In genomic region chr9:4674783-4675182, GRCh38 we compare ENCODE assay signal across 17 cellular contexts. TPM values are rescaled to one million over a fixed set of nuclear protein-coding genes. Genes with fewer than 3 reads are reported as not detected.
DNase-seq lines count a peak whose midpoint lies in the region; ATAC-seq, FAIRE-seq and TF ChIP-seq lines count a peak whose summit lies in the region.
"Had no signal": no experiment of that assay in that cellular context is flagged by ENCODE, and none has a peak within 500 bp of the region (broad histone marks: within the 10 kb centered on the region; RNA-seq: fewer than 3 reads in every experiment).

No MANE protein-coding gene starts in this region.

- intact Hi-C loops in thyroid gland (cut with DNase I): no loop called here

- DNase-seq in AG09319 (ENCODE audit: extremely low read depth, low read depth) (peak; percentile 93), NCI-H226 (peak; percentile 70), bronchial epithelial cell (ENCODE audit: low read depth) (peak; percentile 74), NCI-H446 (lab: John Stamatoyannopoulos, UW) (no peak), RCC 7860 (ENCODE audit: low spot score) (no peak), thyroid gland (no peak)
- DNase-seq: activated CD4-positive, alpha-beta T cell treated with anti-CD3 and anti-CD28 coated beads, Interleukin-2, amount 50 U/mL, for 1 hour; activated effector memory CD4-positive, alpha-beta T cell treated with anti-CD3 and anti-CD28 coated beads, Interleukin-2, amount 50 U/mL, for 16 hours; kidney; NCI-H1105; NCI-H774; T-cell had no signal

- TF ChIP-seq CTCF in AG09319 (IDR thresholded peaks at IDR 0.05; ENCODE audit: low read depth, low read length): no peak
- TF ChIP-seq CTCF in bronchial epithelial cell (IDR thresholded peaks at IDR 0.05; ENCODE audit: insufficient read depth, low read length, severe bottlenecking): no peak
- no peak for TF ChIP-seq CTCF in liver (IDR thresholded peaks at IDR 0.05; ENCODE audit: low read depth, low read length, missing input control)
- no peak for TF ChIP-seq CTCF in thyroid gland (IDR thresholded peaks at IDR 0.05)

- TF ChIP-seq RAD21 in liver (IDR thresholded peaks at IDR 0.05): peak in 1 of 2 donors; percentile 31

- H3K36me3 ChIP-seq in bronchial epithelial cell (ENCODE audit: control insufficient read depth, insufficient read depth, low read length): no peaks in the 10 kb centered on the region
- H3K36me3 ChIP-seq in liver (ENCODE audit: control insufficient read depth in 4 of 4, insufficient read depth in 3 of 4, low read depth in 1 of 4, low read length in 3 of 4): no peaks in the 10 kb centered on the region
- H3K36me3 ChIP-seq in thyroid gland: no peaks in the 10 kb centered on the region
- H3K36me3 ChIP-seq: BLaER1, neural progenitor cell had no signal

- H3K27me3 ChIP-seq in bronchial epithelial cell (ENCODE audit: control insufficient read depth, insufficient read depth, low read length) (no peaks in the 10 kb centered on the region), liver (ENCODE audit: control insufficient read depth in 4 of 4, insufficient read depth in 4 of 4, low read length in 3 of 4) (no peaks in the 10 kb centered on the region), thyroid gland (no peaks in the 10 kb centered on the region)
- H3K27me3 ChIP-seq: BLaER1, foreskin keratinocyte, neural progenitor cell had no signal

- peak overlapping the region; percentile 66 to 68 for H3K27ac ChIP-seq in liver (ENCODE audit: low read depth in 1 of 2, low read length in 2 of 2)
- H3K27ac ChIP-seq in thyroid gland: no peak overlapping the region
- H3K27ac ChIP-seq: BLaER1, foreskin keratinocyte, neural progenitor cell had no signal

- no peak overlapping the region for H3K9ac ChIP-seq in liver (ENCODE audit: low read depth in 1 of 2, low read length in 2 of 2)
- H3K9ac ChIP-seq: BLaER1, neural progenitor cell had no signal

- H3K4me1 ChIP-seq in liver (ENCODE audit: control insufficient read depth in 4 of 4, insufficient read depth in 4 of 4, low read length in 3 of 4) (peaks cover 0 to 5% (median 4%) of the 10 kb centered on the region in 4 donors), thyroid gland (peaks cover 0 to 4% of the 10 kb centered on the region in 2 donors)
- H3K4me1 ChIP-seq: neural progenitor cell had no signal

- no peak for TF ChIP-seq POLR2A in thyroid gland (IDR thresholded peaks at IDR 0.05)

- FAIRE-seq in bronchial epithelial cell (lab: Jason Lieb, UNC) (no peak), RCC 7860 (lab: Jason Lieb, UNC) (no peak)
- FAIRE-seq: kidney had no signal

- ATAC-seq in HG03565 (IDR thresholded peaks at IDR 0.05; ENCODE audit: unreplicated experiment): no peak
- ATAC-seq: foreskin keratinocyte, T-cell had no signal

- H3K9me3 ChIP-seq in liver (ENCODE audit: control insufficient read depth in 4 of 4, low read length in 3 of 4) (no peaks in the 10 kb centered on the region), thyroid gland (no peaks in the 10 kb centered on the region)
- H3K9me3 ChIP-seq: BLaER1 had no signal

- H3K4me3 ChIP-seq in bronchial epithelial cell (ENCODE audit: low read depth, low read length) (no peak overlapping the region), liver (ENCODE audit: low read depth in 1 of 3, low read length in 3 of 3) (no peak overlapping the region), thyroid gland (replicated peaks in 1 of 3) (no peak overlapping the region)
- H3K4me3 ChIP-seq: BLaER1, neural progenitor cell had no signal

TF ChIP-seq in liver, 16 proteins besides CTCF, POLR2A, EP300 and RAD21:
- TF ChIP-seq ZBTB33 (IDR thresholded peaks at IDR 0.05) (no peak), RXRA (IDR thresholded peaks at IDR 0.05) (peak; percentile 19 to 46), ATF3 (IDR thresholded peaks at IDR 0.05) (peak; percentile 87), YY1 (IDR thresholded peaks at IDR 0.05) (peak; percentile 70), SP1 (IDR thresholded peaks at IDR 0.05) (peak; percentile 55), HNF4G (IDR thresholded peaks at IDR 0.05) (no peak), HNF4A (conservative IDR thresholded peaks at IDR 0.05) (peak; percentile 55 to 66), REST (IDR thresholded peaks at IDR 0.05) (no peak), FOXA2 (IDR thresholded peaks at IDR 0.05) (peak; percentile 59), FOXA1 (IDR thresholded peaks at IDR 0.05) (peak; percentile 45), TAF1 (conservative IDR thresholded peaks at IDR 0.05) (no peak), MAX (IDR thresholded peaks at IDR 0.05) (peak; percentile 48), EGR1 (IDR thresholded peaks at IDR 0.05; ENCODE audit: low read depth in 2 of 2) (no peak), NR2F2 (IDR thresholded peaks at IDR 0.05) (no peak), GABPA (IDR thresholded peaks at IDR 0.05 in 1 of 2, conservative IDR thresholded peaks at IDR 0.05 in 1 of 2) (no peak), JUND (IDR thresholded peaks at IDR 0.05) (peak; percentile 88 to 96)

RNA-seq across cellular contexts. Expression of gene CDC37L1, which starts 4.6 kb away (rescaled TPM):
- total RNA-seq in bronchial epithelial cell (14.0 and 22.1 TPM in 2 replicates), liver (10 to 100 TPM; 11.3 to 32.8 TPM), thyroid gland (10 to 100 TPM; 33.8 to 44.6 (median 37.3) TPM)
- polyA plus RNA-seq in liver: 10 to 100 TPM; 15.9 to 22.8 TPM

RNA-seq across cellular contexts. Expression of gene SPATA6L, which starts 8.5 kb away (rescaled TPM):
- total RNA-seq in bronchial epithelial cell: 2.6 and 6.5 TPM in 2 replicates
- total RNA-seq in liver: 1 to 10 TPM; 1.6 to 6.2 TPM
- polyA plus RNA-seq in liver: 1 to 10 TPM; 1.8 to 2.7 TPM
- 10 to 100 TPM; 14.3 to 21.0 (median 16.9) TPM for total RNA-seq in thyroid gland

RNA-seq across cellular contexts. Expression of gene PLPP6, which starts 12.7 kb away (rescaled TPM):
- total RNA-seq in bronchial epithelial cell (5.9 and 6.1 TPM in 2 replicates), liver (10 to 100 TPM; 11.7 to 11.8 TPM), thyroid gland (10 to 100 TPM in 3 of 4 donors, 1 to 10 TPM in 1; 7.5 to 12.4 (median 11.2) TPM)
- 10 to 100 TPM in 1 of 2 donors, 1 to 10 TPM in 1; 9.5 to 10.6 TPM for polyA plus RNA-seq in liver

Comparison
In these comparisons a context has a peak if more than half of its experiments do, and no peak if none do; other contexts are left out.
1. DNase-seq: peak in AG09319 (single experiment), NCI-H226 (single experiment) and bronchial epithelial cell (single experiment); none in NCI-H446 (0 of 2), RCC 7860 (single experiment) and thyroid gland (0 of 2).
2. H3K27ac ChIP-seq: peak in liver (2 of 2); none in thyroid gland (0 of 3).